In genomic region chr2:85976106-85976920, GRCh38 we compare ENCODE assay signal across 1 cellular context.
TF ChIP-seq lines count a peak whose summit lies in the region.

No MANE protein-coding gene starts in this region.

TF ChIP-seq in SK-N-SH treated with all-trans-retinoic acid at 6 μM for 48 hours, 23 proteins besides CTCF, POLR2A, EP300 and RAD21 (continued from another document):
- TF ChIP-seq POU6F1 (CRISPR knock-in tag; IDR thresholded peaks at IDR 0.05; ENCODE audit: borderline replicate concordance, low read depth), result no peak
- TF ChIP-seq ZFP30 (CRISPR knock-in tag; IDR thresholded peaks at IDR 0.05), result no peak
- no peak for TF ChIP-seq ISL1 (CRISPR knock-in tag; IDR thresholded peaks at IDR 0.05)
